Comparison of ENCODE assay signal across 1 cellular context in genomic region chr3:177300039-177300833, GRCh38.
TF ChIP-seq lines count a peak whose summit lies in the region.

No MANE protein-coding gene starts in this region.

TF ChIP-seq in GM23338, 12 proteins besides CTCF, POLR2A, EP300 and RAD21 (continued from another document):
- no peak for TF ChIP-seq REST (IDR thresholded peaks at IDR 0.05; ENCODE audit: unreplicated experiment)
- TF ChIP-seq STAT1 (IDR thresholded peaks at IDR 0.05; ENCODE audit: unreplicated experiment) = no peak
- no peak for TF ChIP-seq NANOG (IDR thresholded peaks at IDR 0.05; ENCODE audit: borderline replicate concordance)
- TF ChIP-seq EZH2 (IDR thresholded peaks at IDR 0.05; ENCODE audit: low read depth, unreplicated experiment) = no peak
- TF ChIP-seq, protein P1, sequence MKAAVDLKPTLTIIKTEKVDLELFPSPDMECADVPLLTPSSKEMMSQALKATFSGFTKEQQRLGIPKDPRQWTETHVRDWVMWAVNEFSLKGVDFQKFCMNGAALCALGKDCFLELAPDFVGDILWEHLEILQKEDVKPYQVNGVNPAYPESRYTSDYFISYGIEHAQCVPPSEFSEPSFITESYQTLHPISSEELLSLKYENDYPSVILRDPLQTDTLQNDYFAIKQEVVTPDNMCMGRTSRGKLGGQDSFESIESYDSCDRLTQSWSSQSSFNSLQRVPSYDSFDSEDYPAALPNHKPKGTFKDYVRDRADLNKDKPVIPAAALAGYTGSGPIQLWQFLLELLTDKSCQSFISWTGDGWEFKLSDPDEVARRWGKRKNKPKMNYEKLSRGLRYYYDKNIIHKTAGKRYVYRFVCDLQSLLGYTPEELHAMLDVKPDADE (IDR thresholded peaks at IDR 0.05) = no peak
- no peak for TF ChIP-seq CREB1 (CRISPR knock-in tag; IDR thresholded peaks at IDR 0.05; ENCODE audit: low read depth)
